In genomic region chr3:165439765-165440164, GRCh38 we compare ENCODE assay signal across 19 cellular contexts.
A peak's percentile ranks its signal among the peaks of the same experiment; 100 is the strongest.
DNase-seq lines count a peak whose midpoint lies in the region; ATAC-seq and TF ChIP-seq lines count a peak whose summit lies in the region.
"Had no signal": no experiment of that assay in that cellular context is flagged by ENCODE, and none has a peak within 500 bp of the region (broad histone marks: within the 10 kb centered on the region; RNA-seq: fewer than 3 reads in every experiment).

No MANE protein-coding gene starts in this region.

- H3K36me3 ChIP-seq in DND-41 (ENCODE audit: insufficient read depth, low read length): no peaks in the 10 kb centered on the region
- H3K36me3 ChIP-seq in PC-3 (ENCODE audit: low read depth, low read length): no peaks in the 10 kb centered on the region
- no peaks in the 10 kb centered on the region for H3K36me3 ChIP-seq in brain microvascular endothelial cell (replicated peaks)
- H3K36me3 ChIP-seq: colonic mucosa, prostate gland had no signal

- no peak for TF ChIP-seq CTCF in DND-41 (IDR thresholded peaks at IDR 0.05; ENCODE audit: borderline replicate concordance, extremely low read depth, low read length, poor library complexity, severe bottlenecking)
- TF ChIP-seq CTCF in PC-3 (conservative IDR thresholded peaks at IDR 0.05; ENCODE audit: low read depth, low read length): no peak
- TF ChIP-seq CTCF in fibroblast of pulmonary artery (IDR thresholded peaks at IDR 0.05; ENCODE audit: low read length, missing control alignments): no peak
- no peak for TF ChIP-seq CTCF in activated CD8-positive, alpha-beta T cell treated with anti-CD3 and anti-CD28 coated beads for 36 hours (IDR thresholded peaks at IDR 0.05)
- no peak for TF ChIP-seq CTCF in brain microvascular endothelial cell (IDR thresholded peaks at IDR 0.05; ENCODE audit: low read depth, low read length, missing control alignments)

- no TSS peak for BruUV-seq in PC-3 (replicated peaks; lab: Mats Ljungman, UMichigan)

- H3K27me3 ChIP-seq in DND-41 (ENCODE audit: insufficient read depth, low read length, poor library complexity) (no peaks in the 10 kb centered on the region), PC-3 (ENCODE audit: low read length) (no peaks in the 10 kb centered on the region), brain microvascular endothelial cell (replicated peaks) (no peaks in the 10 kb centered on the region)
- H3K27me3 ChIP-seq: colonic mucosa, hepatocyte had no signal

- no peaks in the 10 kb centered on the region for H3K4me1 Mint-ChIP-seq in activated CD8-positive, alpha-beta T cell treated with anti-CD3 and anti-CD28 coated beads for 36 hours (ENCODE audit: low read depth)
- H3K4me1 Mint-ChIP-seq: CD4-positive, alpha-beta memory T cell; stimulated activated naive B cell treated with anti-CD40 and anti-IgM and Interleukin-4, amounts not matched to agents 10 μg/mL and 1 μg/mL and 100 μg/mL, for 72 hours had no signal

- H3K27ac Mint-ChIP-seq in activated CD8-positive, alpha-beta T cell treated with anti-CD3 and anti-CD28 coated beads for 36 hours: no peak overlapping the region
- H3K27ac Mint-ChIP-seq: activated naive CD8-positive, alpha-beta T cell; activated T-cell treated with anti-CD3 and anti-CD28 coated beads, Interleukin-2, amount 50 U/mL, for 72 hours; CD4-positive, alpha-beta memory T cell; stimulated activated naive B cell treated with anti-CD40 and anti-IgM and Interleukin-4, amounts not matched to agents 10 μg/mL and 1 μg/mL and 100 μg/mL, for 72 hours had no signal

- H3K9ac ChIP-seq in DND-41 (ENCODE audit: low read depth, low read length) (peak overlapping the region; percentile 8; the same call in 1 of the 2 replicates), PC-3 (ENCODE audit: low read length) (no peak overlapping the region)

- H3K9me2 ChIP-seq in PC-3 (replicated peaks; ENCODE audit: low read length): no peaks in the 10 kb centered on the region

- H3K9me3 ChIP-seq in DND-41 (ENCODE audit: insufficient read depth, low read length, severe bottlenecking): no peaks in the 10 kb centered on the region
- no peaks in the 10 kb centered on the region for H3K9me3 ChIP-seq in PC-3 (ENCODE audit: low read length)
- H3K9me3 ChIP-seq: colonic mucosa, prostate gland had no signal

- H3K4me3 Mint-ChIP-seq in activated CD8-positive, alpha-beta T cell treated with anti-CD3 and anti-CD28 coated beads for 36 hours: no peak overlapping the region
- H3K4me3 Mint-ChIP-seq: activated naive CD8-positive, alpha-beta T cell; activated T-cell treated with anti-CD3 and anti-CD28 coated beads, Interleukin-2, amount 50 U/mL, for 72 hours; CD4-positive, alpha-beta memory T cell; stimulated activated naive B cell treated with anti-CD40 and anti-IgM and Interleukin-4, amounts not matched to agents 10 μg/mL and 1 μg/mL and 100 μg/mL, for 72 hours had no signal

- intact Hi-C loops in PC-3 (cut with micrococcal nuclease): no loop called here
- intact Hi-C loops in activated CD8-positive, alpha-beta T cell treated with anti-CD3 and anti-CD28 coated beads for 36 hours (cut with micrococcal nuclease): no loop called here

- no peaks in the 10 kb centered on the region for H3K36me3 Mint-ChIP-seq in activated CD8-positive, alpha-beta T cell treated with anti-CD3 and anti-CD28 coated beads for 36 hours (ENCODE audit: low read depth)
- H3K36me3 Mint-ChIP-seq: activated naive CD8-positive, alpha-beta T cell; CD4-positive, alpha-beta memory T cell; stimulated activated naive B cell treated with anti-CD40 and anti-IgM and Interleukin-4, amounts not matched to agents 10 μg/mL and 1 μg/mL and 100 μg/mL, for 72 hours had no signal

- H3K27ac ChIP-seq in DND-41 (ENCODE audit: low read length) (peak overlapping the region; percentile 49), PC-3 (ENCODE audit: low read length) (no peak overlapping the region), brain microvascular endothelial cell (no peak overlapping the region)
- H3K27ac ChIP-seq: colonic mucosa, hepatocyte, prostate gland had no signal

- H3K4me3 ChIP-seq in DND-41 (ENCODE audit: low read depth in 1 of 2, low read length in 2 of 2) (no peak overlapping the region), PC-3 (ENCODE audit: low read length) (no peak overlapping the region), fibroblast of pulmonary artery (replicated peaks; ENCODE audit: low read depth, low read length) (no peak overlapping the region), brain microvascular endothelial cell (ENCODE audit: low read depth, low read length) (no peak overlapping the region)
- H3K4me3 ChIP-seq: colonic mucosa, hepatocyte, prostate gland had no signal

- ATAC-seq in DND-41 (ENCODE audit: insufficient read depth, low read depth): peak; percentile 90
- peak; percentile 53 for ATAC-seq in HG02610 (IDR thresholded peaks at IDR 0.05; ENCODE audit: unreplicated experiment)
- no peak; the same call in 1 of the 2 replicates for ATAC-seq in PC-3
- no peak for ATAC-seq in activated CD8-positive, alpha-beta T cell treated with anti-CD3 and anti-CD28 coated beads for 36 hours
- ATAC-seq: activated T-cell treated with anti-CD3 and anti-CD28 coated beads, Interleukin-2, amount 50 U/mL, for 72 hours; stimulated activated naive B cell treated with anti-CD40 and anti-IgM and Interleukin-4, amounts not matched to agents 10 μg/mL and 1 μg/mL and 100 μg/mL, for 72 hours had no signal

- peak overlapping the region; percentile 49 for H3K4me2 ChIP-seq in DND-41 (ENCODE audit: insufficient read depth, low read length)
- no peak overlapping the region for H3K4me2 ChIP-seq in PC-3 (ENCODE audit: low read length)
- H3K4me2 ChIP-seq: hepatocyte had no signal

- in situ Hi-C loops in brain microvascular endothelial cell (cut with HindIII; ENCODE audit: low pct_ligation_motif_present, low sequenced_read_pairs): no loop called here

- H3K4me1 ChIP-seq in DND-41 (ENCODE audit: insufficient read depth, low read length) (peaks cover 22% of the 10 kb centered on the region), PC-3 (ENCODE audit: insufficient read depth, low read length) (no peaks in the 10 kb centered on the region)
- H3K4me1 ChIP-seq: colonic mucosa, prostate gland had no signal

- no peaks in the 10 kb centered on the region for H4K20me1 ChIP-seq in DND-41 (ENCODE audit: insufficient read depth, low read length)
- no peaks in the 10 kb centered on the region for H4K20me1 ChIP-seq in PC-3 (ENCODE audit: low read length)

- no peaks in the 10 kb centered on the region for H3K27me3 Mint-ChIP-seq in activated CD8-positive, alpha-beta T cell treated with anti-CD3 and anti-CD28 coated beads for 36 hours
- H3K27me3 Mint-ChIP-seq: activated naive CD8-positive, alpha-beta T cell; CD4-positive, alpha-beta memory T cell; stimulated activated naive B cell treated with anti-CD40 and anti-IgM and Interleukin-4, amounts not matched to agents 10 μg/mL and 1 μg/mL and 100 μg/mL, for 72 hours had no signal

- H2AFZ ChIP-seq in DND-41 (ENCODE audit: low read depth, low read length) (peak overlapping the region; percentile 58), PC-3 (ENCODE audit: low read length) (peak overlapping the region; percentile 29; the same call in 1 of the 2 replicates)
- H2AFZ ChIP-seq: hepatocyte had no signal

- H3K9me3 Mint-ChIP-seq in activated CD8-positive, alpha-beta T cell treated with anti-CD3 and anti-CD28 coated beads for 36 hours: peaks cover 6% of the 10 kb centered on the region

- H3F3A ChIP-seq in PC-3 (ENCODE audit: low read length, unreplicated experiment): no peaks in the 10 kb centered on the region

- H3K79me2 ChIP-seq in DND-41 (ENCODE audit: insufficient read depth, low read length): no peaks in the 10 kb centered on the region
- H3K79me2 ChIP-seq in PC-3 (ENCODE audit: low read length): no peaks in the 10 kb centered on the region
- H3K79me2 ChIP-seq: hepatocyte had no signal

- POLR2A ChIA-PET in PC-3 (lab: Charles Lee; ENCODE audit: unreplicated experiment): no interaction called here
- POLR2A ChIA-PET in activated CD8-positive, alpha-beta T cell treated with anti-CD3 and anti-CD28 coated beads for 36 hours (lab: Charles Lee): no interaction called here

- DNase-seq in DND-41 (no peak), PC-3 (no peak), fibroblast of pulmonary artery (ENCODE audit: low read depth) (peak; percentile 11), brain microvascular endothelial cell (no peak), NCI-H2171 (lab: John Stamatoyannopoulos, UW) (no peak), activated gamma-delta T cell treated with Interleukin-2 at 50 U/mL for 16 hours (no peak)
- no peak for DNase-seq in activated CD8-positive, alpha-beta T cell treated with anti-CD3 and anti-CD28 coated beads for 36 hours
- DNase-seq: activated T-cell treated with anti-CD3 and anti-CD28 coated beads, Interleukin-2, amount 50 U/mL, for 72 hours; CD4-positive, alpha-beta memory T cell; colonic mucosa; MV-4-11; NCI-H1694 treated with DMSO at 0.1 percent for 48 hours; NCI-H226; stimulated activated CD4-positive, alpha-beta T cell treated with anti-CD3 and anti-CD28 coated beads, Interleukin-1b, Interleukin-23, amount 100 ng/mL, for 48 hours; stimulated activated naive B cell treated with anti-CD40 and anti-IgM and Interleukin-4, amounts not matched to agents 10 μg/mL and 1 μg/mL and 100 μg/mL, for 72 hours had no signal

- CTCF ChIA-PET in PC-3 (lab: Charles Lee): no interaction called here
- CTCF ChIA-PET in activated CD8-positive, alpha-beta T cell treated with anti-CD3 and anti-CD28 coated beads for 36 hours (lab: Charles Lee): no interaction called here

Comparison
In these comparisons a context has a peak if more than half of its experiments do, and no peak if none do; other contexts are left out.
1. ATAC-seq: peak in DND-41 (single experiment) and HG02610 (single experiment); none in PC-3 (single experiment) and activated CD8-positive, alpha-beta T cell treated with anti-CD3 and anti-CD28 coated beads for 36 hours (single experiment).